3 cellular contexts compared by ENCODE assay signal in the genomic region with DNA sequence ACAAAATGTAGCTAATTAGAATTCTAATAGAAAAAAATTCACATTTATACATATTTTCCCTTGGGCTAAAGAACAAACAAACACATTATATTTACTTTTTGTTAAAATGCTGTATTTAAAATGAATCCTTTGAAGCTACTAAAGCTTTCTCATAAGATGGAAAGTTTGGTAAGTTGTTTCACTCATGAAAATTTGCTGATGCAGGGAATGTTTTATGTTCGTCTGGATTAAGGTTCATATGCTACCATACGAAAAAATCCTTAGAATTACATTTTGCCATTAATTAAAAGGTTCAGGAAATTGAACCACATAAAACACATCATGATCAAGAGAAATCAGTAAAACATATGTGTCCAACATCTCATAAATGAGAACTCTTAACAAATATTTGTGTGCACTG.
A peak's percentile ranks its signal among the peaks of the same experiment; 100 is the strongest.
TF ChIP-seq lines count a peak whose summit lies in the region.

No MANE protein-coding gene starts in this region.

TF ChIP-seq in A549, 52 proteins besides CTCF, POLR2A, EP300 and RAD21:
- TF ChIP-seq MAFK (IDR thresholded peaks at IDR 0.05; ENCODE audit: partially characterized antibody) (peak; percentile 58), CBX8 (IDR thresholded peaks at IDR 0.05) (no peak)
TF ChIP-seq in A549: peak in this region for 1.

TF ChIP-seq in IMR-90, 13 proteins besides CTCF, POLR2A, EP300 and RAD21:
- TF ChIP-seq MAFK (IDR thresholded peaks at IDR 0.05; ENCODE audit: low read depth, low read length) = peak; percentile 70
- no peak for TF ChIP-seq MAZ (IDR thresholded peaks at IDR 0.05; ENCODE audit: borderline replicate concordance, low read depth, low read length)

TF ChIP-seq in K562, 482 proteins besides CTCF, POLR2A, EP300 and RAD21:
- TF ChIP-seq HIVEP1 (CRISPR knock-in tag; IDR thresholded peaks at IDR 0.05) = no peak
- TF ChIP-seq, protein P1, sequence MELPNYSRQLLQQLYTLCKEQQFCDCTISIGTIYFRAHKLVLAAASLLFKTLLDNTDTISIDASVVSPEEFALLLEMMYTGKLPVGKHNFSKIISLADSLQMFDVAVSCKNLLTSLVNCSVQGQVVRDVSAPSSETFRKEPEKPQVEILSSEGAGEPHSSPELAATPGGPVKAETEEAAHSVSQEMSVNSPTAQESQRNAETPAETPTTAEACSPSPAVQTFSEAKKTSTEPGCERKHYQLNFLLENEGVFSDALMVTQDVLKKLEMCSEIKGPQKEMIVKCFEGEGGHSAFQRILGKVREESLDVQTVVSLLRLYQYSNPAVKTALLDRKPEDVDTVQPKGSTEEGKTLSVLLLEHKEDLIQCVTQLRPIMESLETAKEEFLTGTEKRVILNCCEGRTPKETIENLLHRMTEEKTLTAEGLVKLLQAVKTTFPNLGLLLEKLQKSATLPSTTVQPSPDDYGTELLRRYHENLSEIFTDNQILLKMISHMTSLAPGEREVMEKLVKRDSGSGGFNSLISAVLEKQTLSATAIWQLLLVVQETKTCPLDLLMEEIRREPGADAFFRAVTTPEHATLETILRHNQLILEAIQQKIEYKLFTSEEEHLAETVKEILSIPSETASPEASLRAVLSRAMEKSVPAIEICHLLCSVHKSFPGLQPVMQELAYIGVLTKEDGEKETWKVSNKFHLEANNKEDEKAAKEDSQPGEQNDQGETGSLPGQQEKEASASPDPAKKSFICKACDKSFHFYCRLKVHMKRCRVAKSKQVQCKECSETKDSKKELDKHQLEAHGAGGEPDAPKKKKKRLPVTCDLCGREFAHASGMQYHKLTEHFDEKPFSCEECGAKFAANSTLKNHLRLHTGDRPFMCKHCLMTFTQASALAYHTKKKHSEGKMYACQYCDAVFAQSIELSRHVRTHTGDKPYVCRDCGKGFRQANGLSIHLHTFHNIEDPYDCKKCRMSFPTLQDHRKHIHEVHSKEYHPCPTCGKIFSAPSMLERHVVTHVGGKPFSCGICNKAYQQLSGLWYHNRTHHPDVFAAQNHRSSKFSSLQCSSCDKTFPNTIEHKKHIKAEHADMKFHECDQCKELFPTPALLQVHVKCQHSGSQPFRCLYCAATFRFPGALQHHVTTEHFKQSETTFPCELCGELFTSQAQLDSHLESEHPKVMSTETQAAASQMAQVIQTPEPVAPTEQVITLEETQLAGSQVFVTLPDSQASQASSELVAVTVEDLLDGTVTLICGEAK (IDR thresholded peaks at IDR 0.05) = no peak
- TF ChIP-seq, protein P1 (CRISPR knock-in tag; IDR thresholded peaks at IDR 0.05) = no peak
- TF ChIP-seq, protein P2, sequence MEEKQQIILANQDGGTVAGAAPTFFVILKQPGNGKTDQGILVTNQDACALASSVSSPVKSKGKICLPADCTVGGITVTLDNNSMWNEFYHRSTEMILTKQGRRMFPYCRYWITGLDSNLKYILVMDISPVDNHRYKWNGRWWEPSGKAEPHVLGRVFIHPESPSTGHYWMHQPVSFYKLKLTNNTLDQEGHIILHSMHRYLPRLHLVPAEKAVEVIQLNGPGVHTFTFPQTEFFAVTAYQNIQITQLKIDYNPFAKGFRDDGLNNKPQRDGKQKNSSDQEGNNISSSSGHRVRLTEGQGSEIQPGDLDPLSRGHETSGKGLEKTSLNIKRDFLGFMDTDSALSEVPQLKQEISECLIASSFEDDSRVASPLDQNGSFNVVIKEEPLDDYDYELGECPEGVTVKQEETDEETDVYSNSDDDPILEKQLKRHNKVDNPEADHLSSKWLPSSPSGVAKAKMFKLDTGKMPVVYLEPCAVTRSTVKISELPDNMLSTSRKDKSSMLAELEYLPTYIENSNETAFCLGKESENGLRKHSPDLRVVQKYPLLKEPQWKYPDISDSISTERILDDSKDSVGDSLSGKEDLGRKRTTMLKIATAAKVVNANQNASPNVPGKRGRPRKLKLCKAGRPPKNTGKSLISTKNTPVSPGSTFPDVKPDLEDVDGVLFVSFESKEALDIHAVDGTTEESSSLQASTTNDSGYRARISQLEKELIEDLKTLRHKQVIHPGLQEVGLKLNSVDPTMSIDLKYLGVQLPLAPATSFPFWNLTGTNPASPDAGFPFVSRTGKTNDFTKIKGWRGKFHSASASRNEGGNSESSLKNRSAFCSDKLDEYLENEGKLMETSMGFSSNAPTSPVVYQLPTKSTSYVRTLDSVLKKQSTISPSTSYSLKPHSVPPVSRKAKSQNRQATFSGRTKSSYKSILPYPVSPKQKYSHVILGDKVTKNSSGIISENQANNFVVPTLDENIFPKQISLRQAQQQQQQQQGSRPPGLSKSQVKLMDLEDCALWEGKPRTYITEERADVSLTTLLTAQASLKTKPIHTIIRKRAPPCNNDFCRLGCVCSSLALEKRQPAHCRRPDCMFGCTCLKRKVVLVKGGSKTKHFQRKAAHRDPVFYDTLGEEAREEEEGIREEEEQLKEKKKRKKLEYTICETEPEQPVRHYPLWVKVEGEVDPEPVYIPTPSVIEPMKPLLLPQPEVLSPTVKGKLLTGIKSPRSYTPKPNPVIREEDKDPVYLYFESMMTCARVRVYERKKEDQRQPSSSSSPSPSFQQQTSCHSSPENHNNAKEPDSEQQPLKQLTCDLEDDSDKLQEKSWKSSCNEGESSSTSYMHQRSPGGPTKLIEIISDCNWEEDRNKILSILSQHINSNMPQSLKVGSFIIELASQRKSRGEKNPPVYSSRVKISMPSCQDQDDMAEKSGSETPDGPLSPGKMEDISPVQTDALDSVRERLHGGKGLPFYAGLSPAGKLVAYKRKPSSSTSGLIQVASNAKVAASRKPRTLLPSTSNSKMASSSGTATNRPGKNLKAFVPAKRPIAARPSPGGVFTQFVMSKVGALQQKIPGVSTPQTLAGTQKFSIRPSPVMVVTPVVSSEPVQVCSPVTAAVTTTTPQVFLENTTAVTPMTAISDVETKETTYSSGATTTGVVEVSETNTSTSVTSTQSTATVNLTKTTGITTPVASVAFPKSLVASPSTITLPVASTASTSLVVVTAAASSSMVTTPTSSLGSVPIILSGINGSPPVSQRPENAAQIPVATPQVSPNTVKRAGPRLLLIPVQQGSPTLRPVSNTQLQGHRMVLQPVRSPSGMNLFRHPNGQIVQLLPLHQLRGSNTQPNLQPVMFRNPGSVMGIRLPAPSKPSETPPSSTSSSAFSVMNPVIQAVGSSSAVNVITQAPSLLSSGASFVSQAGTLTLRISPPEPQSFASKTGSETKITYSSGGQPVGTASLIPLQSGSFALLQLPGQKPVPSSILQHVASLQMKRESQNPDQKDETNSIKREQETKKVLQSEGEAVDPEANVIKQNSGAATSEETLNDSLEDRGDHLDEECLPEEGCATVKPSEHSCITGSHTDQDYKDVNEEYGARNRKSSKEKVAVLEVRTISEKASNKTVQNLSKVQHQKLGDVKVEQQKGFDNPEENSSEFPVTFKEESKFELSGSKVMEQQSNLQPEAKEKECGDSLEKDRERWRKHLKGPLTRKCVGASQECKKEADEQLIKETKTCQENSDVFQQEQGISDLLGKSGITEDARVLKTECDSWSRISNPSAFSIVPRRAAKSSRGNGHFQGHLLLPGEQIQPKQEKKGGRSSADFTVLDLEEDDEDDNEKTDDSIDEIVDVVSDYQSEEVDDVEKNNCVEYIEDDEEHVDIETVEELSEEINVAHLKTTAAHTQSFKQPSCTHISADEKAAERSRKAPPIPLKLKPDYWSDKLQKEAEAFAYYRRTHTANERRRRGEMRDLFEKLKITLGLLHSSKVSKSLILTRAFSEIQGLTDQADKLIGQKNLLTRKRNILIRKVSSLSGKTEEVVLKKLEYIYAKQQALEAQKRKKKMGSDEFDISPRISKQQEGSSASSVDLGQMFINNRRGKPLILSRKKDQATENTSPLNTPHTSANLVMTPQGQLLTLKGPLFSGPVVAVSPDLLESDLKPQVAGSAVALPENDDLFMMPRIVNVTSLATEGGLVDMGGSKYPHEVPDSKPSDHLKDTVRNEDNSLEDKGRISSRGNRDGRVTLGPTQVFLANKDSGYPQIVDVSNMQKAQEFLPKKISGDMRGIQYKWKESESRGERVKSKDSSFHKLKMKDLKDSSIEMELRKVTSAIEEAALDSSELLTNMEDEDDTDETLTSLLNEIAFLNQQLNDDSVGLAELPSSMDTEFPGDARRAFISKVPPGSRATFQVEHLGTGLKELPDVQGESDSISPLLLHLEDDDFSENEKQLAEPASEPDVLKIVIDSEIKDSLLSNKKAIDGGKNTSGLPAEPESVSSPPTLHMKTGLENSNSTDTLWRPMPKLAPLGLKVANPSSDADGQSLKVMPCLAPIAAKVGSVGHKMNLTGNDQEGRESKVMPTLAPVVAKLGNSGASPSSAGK (IDR thresholded peaks at IDR 0.05) = no peak
- 0 out of 2 replicates have a peak, but pooled peaks have one; percentile 26 for TF ChIP-seq MAFG (tag; conservative IDR thresholded peaks at IDR 0.05)
- peak; percentile 13; the same call in 1 of the 2 replicates for TF ChIP-seq MAFK (IDR thresholded peaks at IDR 0.05; ENCODE audit: low read length)
- TF ChIP-seq ZNF316 (IDR thresholded peaks at IDR 0.05) = peak; percentile 60
- no peak for TF ChIP-seq CREM (IDR thresholded peaks at IDR 0.05; ENCODE audit: low read depth)
- TF ChIP-seq, protein P3, sequence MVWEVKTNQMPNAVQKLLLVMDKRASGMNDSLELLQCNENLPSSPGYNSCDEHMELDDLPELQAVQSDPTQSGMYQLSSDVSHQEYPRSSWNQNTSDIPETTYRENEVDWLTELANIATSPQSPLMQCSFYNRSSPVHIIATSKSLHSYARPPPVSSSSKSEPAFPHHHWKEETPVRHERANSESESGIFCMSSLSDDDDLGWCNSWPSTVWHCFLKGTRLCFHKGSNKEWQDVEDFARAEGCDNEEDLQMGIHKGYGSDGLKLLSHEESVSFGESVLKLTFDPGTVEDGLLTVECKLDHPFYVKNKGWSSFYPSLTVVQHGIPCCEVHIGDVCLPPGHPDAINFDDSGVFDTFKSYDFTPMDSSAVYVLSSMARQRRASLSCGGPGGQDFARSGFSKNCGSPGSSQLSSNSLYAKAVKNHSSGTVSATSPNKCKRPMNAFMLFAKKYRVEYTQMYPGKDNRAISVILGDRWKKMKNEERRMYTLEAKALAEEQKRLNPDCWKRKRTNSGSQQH (CRISPR knock-in tag; IDR thresholded peaks at IDR 0.05) = no peak
- no peak for TF ChIP-seq CBX3 (IDR thresholded peaks at IDR 0.05; ENCODE audit: borderline replicate concordance in 1 of 2, low read length in 2 of 2)
- no peak for TF ChIP-seq NFIC (IDR thresholded peaks at IDR 0.05)
